Comparison of ENCODE assay signal across 8 cellular contexts in genomic region chr3:176814252-176814651, GRCh38.
DNase-seq lines count a peak whose midpoint lies in the region; ATAC-seq lines count a peak whose summit lies in the region.

No MANE protein-coding gene starts in this region.

- peak overlapping the region; percentile 39 for H3K4me2 ChIP-seq in skeletal muscle satellite cell (ENCODE audit: low read length)

- H3K27me3 Mint-ChIP-seq in activated CD4-positive, alpha-beta T cell treated with anti-CD3 and anti-CD28 coated beads, Interleukin-2, amount 10 ng/mL, durations not matched to agents 7 days and 5 days: peaks cover 3% of the 10 kb centered on the region
- peaks cover 1% of the 10 kb centered on the region for H3K27me3 Mint-ChIP-seq in activated CD4-positive, alpha-beta memory T cell treated with anti-CD3 and anti-CD28 coated beads for 36 hours

- intact Hi-C loops in activated CD4-positive, alpha-beta memory T cell treated with anti-CD3 and anti-CD28 coated beads for 36 hours (cut with micrococcal nuclease): no loop called here
- intact Hi-C loops in right cardiac atrium (cut with DNase I): no loop called here

- H3K4me1 ChIP-seq in right cardiac atrium (ENCODE audit: control insufficient read depth, insufficient read depth, low read length) (no peaks in the 10 kb centered on the region), skeletal muscle satellite cell (ENCODE audit: control insufficient read depth, insufficient read depth, low read length) (no peaks in the 10 kb centered on the region)

- H3K36me3 Mint-ChIP-seq in activated CD4-positive, alpha-beta T cell treated with anti-CD3 and anti-CD28 coated beads, Interleukin-2, amount 10 ng/mL, durations not matched to agents 7 days and 5 days (ENCODE audit: low read depth): no peaks in the 10 kb centered on the region
- no peaks in the 10 kb centered on the region for H3K36me3 Mint-ChIP-seq in activated CD4-positive, alpha-beta memory T cell treated with anti-CD3 and anti-CD28 coated beads for 36 hours

- H3K9me3 Mint-ChIP-seq in activated CD4-positive, alpha-beta T cell treated with anti-CD3 and anti-CD28 coated beads, Interleukin-2, amount 10 ng/mL, durations not matched to agents 7 days and 5 days: no peaks in the 10 kb centered on the region
- no peaks in the 10 kb centered on the region for H3K9me3 Mint-ChIP-seq in activated CD4-positive, alpha-beta memory T cell treated with anti-CD3 and anti-CD28 coated beads for 36 hours

- no peak overlapping the region for H3K9ac ChIP-seq in skeletal muscle satellite cell (ENCODE audit: low read depth, low read length)

- H3K27ac ChIP-seq in right cardiac atrium (ENCODE audit: low read length): no peak overlapping the region

- CTCF ChIA-PET in activated CD4-positive, alpha-beta T cell treated with anti-CD3 and anti-CD28 coated beads, Interleukin-2, amount 10 ng/mL, durations not matched to agents 7 days and 5 days (lab: Charles Lee): no interaction called here
- CTCF ChIA-PET in activated CD4-positive, alpha-beta memory T cell treated with anti-CD3 and anti-CD28 coated beads for 36 hours (lab: Charles Lee): interaction anchor here (0.6 to 0.9 kb wide), 2 partner anchors 9 to 301 kb away, joined by 3 to 5 read pairs; no protein-coding TSS in a partner anchor

- ATAC-seq in GM21717 (IDR thresholded peaks at IDR 0.05; ENCODE audit: unreplicated experiment): peak; percentile 94
- peak; percentile 83 to 86 for ATAC-seq in right cardiac atrium

- H3K27me3 ChIP-seq in right cardiac atrium (ENCODE audit: control insufficient read depth, insufficient read depth): no peaks in the 10 kb centered on the region
- no peaks in the 10 kb centered on the region for H3K27me3 ChIP-seq in skeletal muscle satellite cell (ENCODE audit: control insufficient read depth, insufficient read depth, low read length)

- POLR2A ChIA-PET in activated CD4-positive, alpha-beta T cell treated with anti-CD3 and anti-CD28 coated beads, Interleukin-2, amount 10 ng/mL, durations not matched to agents 7 days and 5 days (lab: Charles Lee): no interaction called here
- POLR2A ChIA-PET in activated CD4-positive, alpha-beta memory T cell treated with anti-CD3 and anti-CD28 coated beads for 36 hours (lab: Charles Lee): no interaction called here

- 6% methylated on average over 12 of the region's 12 CpGs for WGBS in right cardiac atrium

- H3K4me3 ChIP-seq in right cardiac atrium (ENCODE audit: low read length) (no peak overlapping the region), skeletal muscle satellite cell (ENCODE audit: low read length) (no peak overlapping the region)

- H3K27ac Mint-ChIP-seq in activated CD4-positive, alpha-beta T cell treated with anti-CD3 and anti-CD28 coated beads, Interleukin-2, amount 10 ng/mL, durations not matched to agents 7 days and 5 days: no peak overlapping the region
- no peak overlapping the region for H3K27ac Mint-ChIP-seq in activated CD4-positive, alpha-beta memory T cell treated with anti-CD3 and anti-CD28 coated beads for 36 hours

- peak; percentile 9 for DNase-seq in activated CD4-positive, alpha-beta T cell treated with anti-CD3 and anti-CD28 coated beads, Interleukin-2, amount 10 ng/mL, durations not matched to agents 7 days and 5 days
- DNase-seq in activated CD4-positive, alpha-beta T cell treated with anti-CD3 and anti-CD28 coated beads for 4 hours: no peak
- DNase-seq in HPDE6-E6E7 (ENCODE audit: extremely low spot score) (peak; percentile 22), right cardiac atrium (peak; percentile 45 to 67 (median 51))
- DNase-seq in activated CD4-positive, alpha-beta memory T cell treated with anti-CD3 and anti-CD28 coated beads for 36 hours: peak; percentile 44
- DNase-seq in central memory CD4-positive, alpha-beta T cell: no peak

- no peak overlapping the region for H3K4me3 Mint-ChIP-seq in activated CD4-positive, alpha-beta T cell treated with anti-CD3 and anti-CD28 coated beads, Interleukin-2, amount 10 ng/mL, durations not matched to agents 7 days and 5 days
- no peak overlapping the region for H3K4me3 Mint-ChIP-seq in activated CD4-positive, alpha-beta memory T cell treated with anti-CD3 and anti-CD28 coated beads for 36 hours

- H3K4me1 Mint-ChIP-seq in activated CD4-positive, alpha-beta T cell treated with anti-CD3 and anti-CD28 coated beads, Interleukin-2, amount 10 ng/mL, durations not matched to agents 7 days and 5 days: no peaks in the 10 kb centered on the region
- H3K4me1 Mint-ChIP-seq in activated CD4-positive, alpha-beta memory T cell treated with anti-CD3 and anti-CD28 coated beads for 36 hours (ENCODE audit: low read depth): no peaks in the 10 kb centered on the region

- no peaks in the 10 kb centered on the region for H3K9me3 ChIP-seq in right cardiac atrium (ENCODE audit: control insufficient read depth, low read length)
- no peaks in the 10 kb centered on the region for H3K9me3 ChIP-seq in skeletal muscle satellite cell (replicated peaks; ENCODE audit: low read length)

- no peaks in the 10 kb centered on the region for H3K36me3 ChIP-seq in skeletal muscle satellite cell (ENCODE audit: insufficient read depth, low read length)

Comparison
In these comparisons a context has a peak if more than half of its experiments do, and no peak if none do; other contexts are left out.
1. DNase-seq: peak in activated CD4-positive, alpha-beta T cell treated with anti-CD3 and anti-CD28 coated beads, Interleukin-2, amount 10 ng/mL, durations not matched to agents 7 days and 5 days (single experiment), HPDE6-E6E7 (single experiment), activated CD4-positive, alpha-beta memory T cell treated with anti-CD3 and anti-CD28 coated beads for 36 hours (single experiment) and right cardiac atrium (3 of 3); none in activated CD4-positive, alpha-beta T cell treated with anti-CD3 and anti-CD28 coated beads for 4 hours (0 of 2) and central memory CD4-positive, alpha-beta T cell (single experiment).